Comparison of ENCODE assay signal across 24 cellular contexts in genomic region chr10:111116762-111117445, GRCh38. TPM values are rescaled to one million over a fixed set of nuclear protein-coding genes. Genes with fewer than 3 reads are reported as not detected.
DNase-seq lines count a peak whose midpoint lies in the region; ATAC-seq, FAIRE-seq and TF ChIP-seq lines count a peak whose summit lies in the region.
"Had no signal": no experiment of that assay in that cellular context is flagged by ENCODE, and none has a peak within 500 bp of the region (broad histone marks: within the 10 kb centered on the region; RNA-seq: fewer than 3 reads in every experiment).

No MANE protein-coding gene starts in this region.

- H3K27ac Mint-ChIP-seq in natural killer cell = no peak overlapping the region

- no peak overlapping the region for H3K9ac ChIP-seq in colonic mucosa (ENCODE audit: low read depth in 2 of 2, low read length in 2 of 2)

- peaks cover 11 to 17% of the 10 kb centered on the region in 2 donors for H3K4me1 Mint-ChIP-seq in natural killer cell

- no peaks in the 10 kb centered on the region for H3K36me3 ChIP-seq in colonic mucosa
- no peaks in the 10 kb centered on the region for H3K36me3 ChIP-seq in small intestine (ENCODE audit: control insufficient read depth in 2 of 2, insufficient read depth in 2 of 2, low read length in 2 of 2)
- H3K36me3 ChIP-seq: BE2C, MG63 had no signal

- H3K9me3 ChIP-seq in colonic mucosa (no peaks in the 10 kb centered on the region), small intestine (ENCODE audit: control insufficient read depth, low read depth) (no peaks in the 10 kb centered on the region)
- H3K9me3 ChIP-seq: A549, BE2C, MG63 had no signal

- DNase-seq in activated effector memory CD4-positive, alpha-beta T cell treated with anti-CD3 and anti-CD28 coated beads, Interleukin-2, amount 50 U/mL, for 16 hours = peak; percentile 17
- no peak for DNase-seq in activated effector memory CD4-positive, alpha-beta T cell treated with Interleukin-2 at 50 U/mL for 16 hours
- DNase-seq in colonic mucosa (peak; percentile 54), small intestine (peak; percentile 75), natural killer cell (no peak), medulla oblongata (ENCODE audit: extremely low spot score) (no peak)
- DNase-seq: BE2C, DMS79, MG63, NCI-H1417 treated with DMSO at 0.1 percent for 48 hours, NCI-H2029, NCI-H2171 treated with DMSO at 0.1 percent for 48 hours, NCI-H526, PC-9, RPMI8226, SHP77 treated with DMSO at 0.1 percent for 48 hours, SW 1271 had no signal

- TF ChIP-seq CTCF in colonic mucosa (IDR thresholded peaks at IDR 0.05) = no peak
- no peak for TF ChIP-seq CTCF in natural killer cell (IDR thresholded peaks at IDR 0.05)

- H3K27me3 ChIP-seq in colonic mucosa (no peaks in the 10 kb centered on the region), small intestine (ENCODE audit: control insufficient read depth in 2 of 2, insufficient read depth in 2 of 2, low read length in 2 of 2) (no peaks in the 10 kb centered on the region)
- H3K27me3 ChIP-seq: BE2C, MG63 had no signal

- H3K4me3 ChIP-seq in colonic mucosa (no peak overlapping the region), small intestine (ENCODE audit: low read depth in 1 of 2, low read length in 2 of 2) (no peak overlapping the region)
- H3K4me3 ChIP-seq: A549, K562, MG63, PC-9, SK-N-MC had no signal

- no peak overlapping the region for H3K4me3 Mint-ChIP-seq in natural killer cell

- intact Hi-C loops in colonic mucosa (cut with DNase I) = no loop called here
- intact Hi-C loops in natural killer cell (cut with micrococcal nuclease) = no loop called here

- 35 to 60% (median 50%) methylated on average over 16 of the region's 16 CpGs for WGBS in small intestine, 3 donors

- H3K9me3 Mint-ChIP-seq in natural killer cell = no peaks in the 10 kb centered on the region

- no peak overlapping the region for H3K27ac ChIP-seq in colonic mucosa
- no peak overlapping the region for H3K27ac ChIP-seq in small intestine (ENCODE audit: low read depth in 1 of 2, low read length in 1 of 2)
- H3K27ac ChIP-seq: A549, HL-60, PC-9, SK-N-MC had no signal

- H3K27me3 Mint-ChIP-seq in natural killer cell (ENCODE audit: low read depth in 2 of 2) = peaks cover 0 to 10% of the 10 kb centered on the region in 2 donors

- ATAC-seq in GM18868 (IDR thresholded peaks at IDR 0.05; ENCODE audit: unreplicated experiment) = no peak
- ATAC-seq in natural killer cell = no peak
- ATAC-seq: A549, HepG2, K562 had no signal

- H3K36me3 Mint-ChIP-seq in natural killer cell = no peaks in the 10 kb centered on the region

- H3K4me1 ChIP-seq in colonic mucosa (no peaks in the 10 kb centered on the region), small intestine (ENCODE audit: control insufficient read depth in 2 of 2, insufficient read depth in 1 of 2, low read depth in 1 of 2, low read length in 1 of 2) (peaks cover 3 to 5% of the 10 kb centered on the region in 2 donors)
- H3K4me1 ChIP-seq: A549, BE2C had no signal

- FAIRE-seq in small intestine (lab: Jason Lieb, UNC) = no peak
- FAIRE-seq: A549, H54, HepG2, K562 had no signal

RNA-seq across cellular contexts. Expression of gene ADRA2A, which starts 40.1 kb away (rescaled TPM):
- 10 to 100 TPM; 12.8 to 14.3 TPM for total RNA-seq in colonic mucosa
- polyA plus RNA-seq in small intestine = 10 to 100 TPM in 1 of 3 donors, 1 to 10 TPM in 2; 1.1 to 19.3 (median 1.6) TPM
- under 1 TPM in 2 of 3 donors, not detected in 1; 0.07 to 0.28 TPM for total RNA-seq in natural killer cell
- total RNA-seq: HepG2, K562, PC-9 had no signal
- polyA plus RNA-seq: A549, K562 had no signal

Comparison
In these comparisons a context has a peak if more than half of its experiments do, and no peak if none do; other contexts are left out.
1. DNase-seq: peak in activated effector memory CD4-positive, alpha-beta T cell treated with anti-CD3 and anti-CD28 coated beads, Interleukin-2, amount 50 U/mL, for 16 hours (single experiment), colonic mucosa (single experiment) and small intestine (single experiment); none in activated effector memory CD4-positive, alpha-beta T cell treated with Interleukin-2 at 50 U/mL for 16 hours (single experiment), natural killer cell (single experiment) and medulla oblongata (single experiment).
2. RNA of gene ADRA2A, which starts 40.1 kb away (total RNA-seq): 12.8 to 14.3 TPM in colonic mucosa; 0.07 to 0.28 TPM in natural killer cell; every median in the first group is over 10 times any median in the second.